28 cellular contexts compared by ENCODE assay signal in the genomic region with DNA sequence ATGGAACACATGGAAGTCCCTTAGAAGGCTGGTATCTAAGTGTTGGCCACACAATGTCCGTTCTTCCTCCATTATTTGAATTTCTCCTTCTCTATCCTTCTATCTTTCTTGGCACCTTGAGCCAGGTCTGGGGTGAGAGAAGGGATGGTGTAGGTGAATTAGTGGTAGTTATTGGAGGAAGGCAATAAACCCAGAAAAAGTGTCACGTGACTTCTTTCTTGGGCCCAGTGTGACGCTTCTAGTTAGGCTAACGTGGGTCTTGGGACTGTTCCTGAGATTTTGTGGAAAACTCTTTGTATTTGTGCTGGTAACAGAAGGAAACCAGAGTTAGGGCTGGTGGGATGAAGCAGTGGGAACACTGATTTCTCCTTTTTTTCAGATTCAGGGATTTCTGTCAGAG. TPM values are rescaled to one million over a fixed set of nuclear protein-coding genes. Genes with fewer than 3 reads are reported as not detected.
"Had no signal": no experiment of that assay in that cellular context is flagged by ENCODE, and none has a peak within 500 bp of the region (broad histone marks: within the 10 kb centered on the region; RNA-seq: fewer than 3 reads in every experiment).

No MANE protein-coding gene starts in this region.

- H3K4me1 Mint-ChIP-seq: stimulated activated memory B cell treated with anti-CD40 and anti-IgM and Interleukin-4, amounts not matched to agents 10 μg/mL and 1 μg/mL and 100 μg/mL, for 72 hours had no signal

- H3K27me3 ChIP-seq: stomach, testis, thyroid gland, tibial nerve, upper lobe of right lung, uterus, vagina had no signal

- DNase-seq: stimulated activated CD4-positive, alpha-beta T cell treated with anti-CD3 and anti-CD28 coated beads, Interleukin-2, amount 100 ng/mL, for 24 hours; stimulated activated CD4-positive, alpha-beta T cell treated with anti-CD3 and anti-CD28 coated beads, Interleukin-2, amount 100 ng/mL, for 48 hours; stimulated activated CD4-positive, alpha-beta T cell treated with anti-CD3 and anti-CD28 coated beads, Interleukin-4, amount 100 ng/mL, for 1 hour; stimulated activated CD4-positive, alpha-beta T cell treated with anti-CD3 and anti-CD28 coated beads, Interleukin-4, amount 100 ng/mL, for 24 hours; stimulated activated CD4-positive, alpha-beta T cell treated with anti-CD3 and anti-CD28 coated beads, Interleukin-4, amount 100 ng/mL, for 4 hours; stimulated activated CD8-positive, alpha-beta memory T cell treated with anti-CD3 and anti-CD28 coated beads, Interleukin-4, amount 100 ng/mL, for 48 hours; stimulated activated naive B cell treated with anti-CD40 and anti-IgM and Interleukin-4, amounts not matched to agents 10 μg/mL and 1 μg/mL and 100 μg/mL, for 72 hours; stimulated activated naive CD4-positive, alpha-beta T cell; stimulated activated naive CD4-positive, alpha-beta T cell treated with Interleukin-2 at 50 U/mL for 16 hours; stimulated activated naive CD8-positive, alpha-beta T cell treated with anti-CD3 and anti-CD28 coated beads, Interleukin-15, amount 100 ng/mL, for 72 hours; stimulated activated naive CD8-positive, alpha-beta T cell treated with anti-CD3 and anti-CD28 coated beads, Interleukin-15, Interleukin-2, amounts not matched to agents 100 U/mL and 50 U/mL, for 24 hours; stomach; thyroid gland; tibial artery; trophoblast cell; upper lobe of right lung; uterus had no signal

- ATAC-seq: stimulated activated effector memory CD8-positive, alpha-beta T cell treated with anti-CD3 and anti-CD28 coated beads, Interleukin-12 subunit alpha, Interleukin-12 subunit beta, amount 100 ng/mL, for 72 hours; stimulated activated memory B cell treated with anti-CD40 and anti-IgM and Interleukin-4, amounts not matched to agents 10 μg/mL and 1 μg/mL and 100 μg/mL, for 72 hours; stimulated activated naive B cell treated with anti-CD40 and anti-IgM and Interleukin-4, amounts not matched to agents 10 μg/mL and 1 μg/mL and 100 μg/mL, for 72 hours; stimulated activated naive CD8-positive, alpha-beta T cell treated with anti-CD3 and anti-CD28 coated beads, Interleukin-15, amount 100 ng/mL, for 72 hours; stimulated activated naive CD8-positive, alpha-beta T cell treated with anti-CD3 and anti-CD28 coated beads, Interleukin-15, Interleukin-2, amounts not matched to agents 100 U/mL and 50 U/mL, for 24 hours; upper lobe of right lung had no signal

- H3K4me1 ChIP-seq: stomach, testis, tibial artery, upper lobe of right lung, uterus, vagina had no signal

- H3K36me3 Mint-ChIP-seq: stimulated activated effector memory CD8-positive, alpha-beta T cell treated with anti-CD3 and anti-CD28 coated beads, Interleukin-12 subunit alpha, Interleukin-12 subunit beta, amount 100 ng/mL, for 72 hours; stimulated activated memory B cell treated with anti-CD40 and anti-IgM and Interleukin-4, amounts not matched to agents 10 μg/mL and 1 μg/mL and 100 μg/mL, for 72 hours; stimulated activated naive B cell treated with anti-CD40 and anti-IgM and Interleukin-4, amounts not matched to agents 10 μg/mL and 1 μg/mL and 100 μg/mL, for 72 hours; type B pancreatic cell had no signal

- H3K4me3 ChIP-seq: stomach, suprapubic skin, testis, thoracic aorta, thyroid gland, tibial artery, tibial nerve, upper lobe of right lung, uterus, vagina had no signal

- H3K4me3 Mint-ChIP-seq: stimulated activated effector memory CD8-positive, alpha-beta T cell treated with anti-CD3 and anti-CD28 coated beads, Interleukin-12 subunit alpha, Interleukin-12 subunit beta, amount 100 ng/mL, for 72 hours; stimulated activated memory B cell treated with anti-CD40 and anti-IgM and Interleukin-4, amounts not matched to agents 10 μg/mL and 1 μg/mL and 100 μg/mL, for 72 hours; stimulated activated naive B cell treated with anti-CD40 and anti-IgM and Interleukin-4, amounts not matched to agents 10 μg/mL and 1 μg/mL and 100 μg/mL, for 72 hours; stimulated activated naive CD8-positive, alpha-beta T cell treated with anti-CD3 and anti-CD28 coated beads, Interleukin-15, amount 100 ng/mL, for 72 hours; stimulated activated naive CD8-positive, alpha-beta T cell treated with anti-CD3 and anti-CD28 coated beads, Interleukin-15, Interleukin-2, amounts not matched to agents 100 ng/mL and 50 ng/mL, for 24 hours; type B pancreatic cell had no signal

- H3K9me3 ChIP-seq: stomach, suprapubic skin, testis, thoracic aorta, thyroid gland, tibial artery, tibial nerve, upper lobe of right lung, uterus, vagina had no signal

- H3K9me3 Mint-ChIP-seq: stimulated activated effector memory CD8-positive, alpha-beta T cell treated with anti-CD3 and anti-CD28 coated beads, Interleukin-12 subunit alpha, Interleukin-12 subunit beta, amount 100 ng/mL, for 72 hours; stimulated activated memory B cell treated with anti-CD40 and anti-IgM and Interleukin-4, amounts not matched to agents 10 μg/mL and 1 μg/mL and 100 μg/mL, for 72 hours; stimulated activated naive B cell treated with anti-CD40 and anti-IgM and Interleukin-4, amounts not matched to agents 10 μg/mL and 1 μg/mL and 100 μg/mL, for 72 hours; stimulated activated naive CD8-positive, alpha-beta T cell treated with anti-CD3 and anti-CD28 coated beads, Interleukin-15, amount 100 ng/mL, for 72 hours; stimulated activated naive CD8-positive, alpha-beta T cell treated with anti-CD3 and anti-CD28 coated beads, Interleukin-15, Interleukin-2, amounts not matched to agents 100 ng/mL and 50 ng/mL, for 24 hours; type B pancreatic cell had no signal

- H3K27ac ChIP-seq: stomach, suprapubic skin, testis, thoracic aorta, thyroid gland, tibial artery, tibial nerve, upper lobe of right lung, uterus, vagina had no signal

- FAIRE-seq: urothelium cell line had no signal

- H3K36me3 ChIP-seq: stomach, suprapubic skin, thoracic aorta, thyroid gland, tibial artery, tibial nerve, upper lobe of right lung, uterus, vagina had no signal

- H3K27ac Mint-ChIP-seq: stimulated activated effector memory CD8-positive, alpha-beta T cell treated with anti-CD3 and anti-CD28 coated beads, Interleukin-12 subunit alpha, Interleukin-12 subunit beta, amount 100 ng/mL, for 72 hours; stimulated activated memory B cell treated with anti-CD40 and anti-IgM and Interleukin-4, amounts not matched to agents 10 μg/mL and 1 μg/mL and 100 μg/mL, for 72 hours; stimulated activated naive B cell treated with anti-CD40 and anti-IgM and Interleukin-4, amounts not matched to agents 10 μg/mL and 1 μg/mL and 100 μg/mL, for 72 hours; stimulated activated naive CD8-positive, alpha-beta T cell treated with anti-CD3 and anti-CD28 coated beads, Interleukin-15, amount 100 ng/mL, for 72 hours; stimulated activated naive CD8-positive, alpha-beta T cell treated with anti-CD3 and anti-CD28 coated beads, Interleukin-15, Interleukin-2, amounts not matched to agents 100 ng/mL and 50 ng/mL, for 24 hours; type B pancreatic cell had no signal

RNA-seq across cellular contexts. Expression of a gene that starts 53.1 kb away (rescaled TPM):
- total RNA-seq: subcutaneous adipose tissue, thoracic aorta, thyroid gland, tibial nerve, uterus, vagina had no signal
